In genomic region chr18:57533399-57533884, GRCh38 we compare ENCODE assay signal across 1 cellular context.
TF ChIP-seq lines count a peak whose summit lies in the region.

No MANE protein-coding gene starts in this region.

TF ChIP-seq in HepG2, 621 proteins besides CTCF, POLR2A, EP300 and RAD21 (continued from another document and continues in another):
- TF ChIP-seq ARID4A (CRISPR knock-in tag; IDR thresholded peaks at IDR 0.05; ENCODE audit: borderline replicate concordance) (0 out of 2 replicates have a peak, but pooled peaks have one; percentile 8), THRA (CRISPR knock-in tag; IDR thresholded peaks at IDR 0.05; ENCODE audit: borderline replicate concordance) (no peak), ZNF614 (CRISPR knock-in tag; IDR thresholded peaks at IDR 0.05; ENCODE audit: borderline replicate concordance) (no peak), ISX (CRISPR knock-in tag; conservative IDR thresholded peaks at IDR 0.05) (no peak), SMARCE1 (IDR thresholded peaks at IDR 0.05; ENCODE audit: borderline replicate concordance) (no peak), ZNF275 (CRISPR knock-in tag; IDR thresholded peaks at IDR 0.05; ENCODE audit: borderline replicate concordance) (no peak), ZNF777 (CRISPR knock-in tag; IDR thresholded peaks at IDR 0.05) (no peak), SAFB2 (CRISPR knock-in tag; IDR thresholded peaks at IDR 0.05; ENCODE audit: borderline replicate concordance, low read depth) (no peak), FOXO4 (CRISPR knock-in tag; conservative IDR thresholded peaks at IDR 0.05) (no peak), ZMAT3 (CRISPR knock-in tag; conservative IDR thresholded peaks at IDR 0.05) (no peak), POGK (CRISPR knock-in tag; conservative IDR thresholded peaks at IDR 0.05) (no peak), ZFP36 (IDR thresholded peaks at IDR 0.05; ENCODE audit: borderline replicate concordance, low read depth, low read length, partially characterized antibody) (no peak), ZNF652 (CRISPR knock-in tag; IDR thresholded peaks at IDR 0.05; ENCODE audit: borderline replicate concordance, low read depth) (no peak), REXO4 (CRISPR knock-in tag; IDR thresholded peaks at IDR 0.05; ENCODE audit: borderline replicate concordance) (no peak), MTERF4 (CRISPR knock-in tag; IDR thresholded peaks at IDR 0.05) (no peak), ZFP90 (CRISPR knock-in tag; IDR thresholded peaks at IDR 0.05; ENCODE audit: borderline replicate concordance) (no peak), JUN (CRISPR knock-in tag; IDR thresholded peaks at IDR 0.05) (no peak), TCF7L2 (IDR thresholded peaks at IDR 0.05; ENCODE audit: low read depth, low read length) (no peak), ARNT (IDR thresholded peaks at IDR 0.05) (no peak), UBTF (CRISPR knock-in tag; IDR thresholded peaks at IDR 0.05) (no peak), NFYC (CRISPR knock-in tag; IDR thresholded peaks at IDR 0.05) (no peak), LCORL (IDR thresholded peaks at IDR 0.05) (no peak), LCORL (CRISPR knock-in tag; IDR thresholded peaks at IDR 0.05) (no peak), ASH2L (IDR thresholded peaks at IDR 0.05; ENCODE audit: insufficient read length, low read depth, low read length) (no peak), RXRA (CRISPR knock-in tag; IDR thresholded peaks at IDR 0.05) (no peak; the same call in 1 of the 2 replicates), FOXA3 (CRISPR knock-in tag; IDR thresholded peaks at IDR 0.05) (peak; percentile 56; the same call in 1 of the 2 replicates), ZNF343 (CRISPR knock-in tag; IDR thresholded peaks at IDR 0.05) (no peak), NAIF1 (CRISPR knock-in tag; IDR thresholded peaks at IDR 0.05; ENCODE audit: borderline replicate concordance) (no peak), ATF2 (CRISPR knock-in tag; IDR thresholded peaks at IDR 0.05) (no peak), BRF2 (CRISPR knock-in tag; IDR thresholded peaks at IDR 0.05) (no peak), DZIP1 (CRISPR knock-in tag; IDR thresholded peaks at IDR 0.05) (no peak), MXD4 (CRISPR knock-in tag; IDR thresholded peaks at IDR 0.05) (no peak), LRRFIP1 (CRISPR knock-in tag; conservative IDR thresholded peaks at IDR 0.05) (no peak), REPIN1 (CRISPR knock-in tag; IDR thresholded peaks at IDR 0.05; ENCODE audit: borderline replicate concordance, low read depth) (peak; percentile 34; the same call in 1 of the 2 replicates), MBD4 (IDR thresholded peaks at IDR 0.05; ENCODE audit: borderline replicate concordance, low read length) (no peak), ZNF878 (CRISPR knock-in tag; IDR thresholded peaks at IDR 0.05) (no peak), HOXA5 (CRISPR knock-in tag; IDR thresholded peaks at IDR 0.05) (no peak), ELF4 (CRISPR knock-in tag; IDR thresholded peaks at IDR 0.05; ENCODE audit: borderline replicate concordance) (no peak)
